In the genomic region with DNA sequence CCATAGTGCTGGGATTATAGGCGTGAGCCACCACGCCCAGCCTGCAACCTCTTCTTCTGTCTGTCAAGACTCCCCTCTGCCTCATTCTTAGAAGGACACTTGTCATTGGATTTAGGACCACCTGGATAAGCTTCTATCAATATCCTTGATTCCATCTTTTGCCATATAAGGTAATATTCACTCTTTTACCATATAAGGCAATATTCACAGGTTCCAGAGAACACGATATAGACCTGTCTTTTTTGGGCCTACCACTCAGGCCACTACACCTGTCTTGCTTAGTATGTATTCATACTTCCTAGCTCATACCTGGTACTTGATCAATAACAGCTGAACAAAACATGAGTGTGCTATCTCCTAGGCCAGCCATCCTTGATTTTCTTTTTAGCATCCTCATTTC, we compare ENCODE assay signal across 9 cellular contexts.
"Had no signal": no experiment of that assay in that cellular context is flagged by ENCODE, and none has a peak within 500 bp of the region (broad histone marks: within the 10 kb centered on the region; RNA-seq: fewer than 3 reads in every experiment).

No MANE protein-coding gene starts in this region.

- H3K9ac ChIP-seq: GM23248 had no signal

- H3K4me3 ChIP-seq: GM23248, K562 had no signal

- DNase-seq: GM23248, GOT3, H9, HCEC 1CT, IMR-90, KG1 had no signal

- H3K27ac ChIP-seq: GM23248, HL-60 had no signal

- FAIRE-seq: H54, K562 had no signal

- ATAC-seq: K562 had no signal

- H2AFZ ChIP-seq: GM23248 had no signal
